Comparison of ENCODE assay signal across 2 cellular contexts in the genomic region with DNA sequence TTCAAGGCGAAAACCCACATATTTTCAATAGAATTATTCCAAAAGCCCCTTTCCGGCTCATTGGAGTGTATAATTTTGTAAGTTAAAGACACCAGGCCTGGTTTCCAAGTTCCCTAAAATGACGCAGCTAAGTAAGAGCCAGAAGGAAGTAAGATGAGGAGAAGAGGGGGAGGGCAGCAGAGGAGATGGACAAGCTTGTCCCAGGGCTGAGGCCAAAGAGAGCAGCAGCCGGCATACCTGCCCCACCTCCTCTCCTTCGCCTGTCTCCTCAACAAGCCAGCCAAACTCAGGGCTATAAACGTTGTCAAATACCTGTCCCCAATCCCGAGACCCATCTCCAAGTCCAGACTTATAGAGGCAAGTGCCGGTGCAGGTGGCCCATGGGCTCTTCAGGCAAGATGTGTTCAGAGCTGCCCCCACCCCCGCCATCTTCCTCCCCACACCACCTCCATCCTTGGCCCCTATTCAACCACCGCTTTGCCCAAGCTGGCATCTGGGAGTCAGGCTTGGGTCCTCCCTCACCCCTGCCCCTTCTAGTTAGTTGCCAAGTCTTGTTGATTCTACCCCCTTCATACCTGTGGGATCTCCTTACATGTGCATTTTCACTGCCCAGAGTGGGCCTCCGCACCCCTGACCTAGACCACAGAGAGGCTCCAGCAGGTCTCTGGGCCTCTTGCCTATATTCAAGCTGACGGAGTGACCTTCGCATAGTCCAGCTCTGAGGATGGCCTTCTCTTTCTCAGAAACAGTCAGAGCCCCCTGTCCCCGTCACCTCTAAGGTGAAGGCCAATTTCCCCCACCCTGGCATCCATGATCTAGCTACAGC.
TF ChIP-seq lines count a peak whose summit lies in the region.

No MANE protein-coding gene starts in this region.

TF ChIP-seq in HepG2, 621 proteins besides CTCF, POLR2A, EP300 and RAD21:
- TF ChIP-seq ZNF138 (CRISPR knock-in tag; IDR thresholded peaks at IDR 0.05; ENCODE audit: low read depth), result no peak
- no peak for TF ChIP-seq ZNF883 (CRISPR knock-in tag; IDR thresholded peaks at IDR 0.05; ENCODE audit: not compliant biosample characterization)
- TF ChIP-seq TCF7L2 (IDR thresholded peaks at IDR 0.05; ENCODE audit: low read depth, low read length), result no peak
- TF ChIP-seq, protein P1, sequence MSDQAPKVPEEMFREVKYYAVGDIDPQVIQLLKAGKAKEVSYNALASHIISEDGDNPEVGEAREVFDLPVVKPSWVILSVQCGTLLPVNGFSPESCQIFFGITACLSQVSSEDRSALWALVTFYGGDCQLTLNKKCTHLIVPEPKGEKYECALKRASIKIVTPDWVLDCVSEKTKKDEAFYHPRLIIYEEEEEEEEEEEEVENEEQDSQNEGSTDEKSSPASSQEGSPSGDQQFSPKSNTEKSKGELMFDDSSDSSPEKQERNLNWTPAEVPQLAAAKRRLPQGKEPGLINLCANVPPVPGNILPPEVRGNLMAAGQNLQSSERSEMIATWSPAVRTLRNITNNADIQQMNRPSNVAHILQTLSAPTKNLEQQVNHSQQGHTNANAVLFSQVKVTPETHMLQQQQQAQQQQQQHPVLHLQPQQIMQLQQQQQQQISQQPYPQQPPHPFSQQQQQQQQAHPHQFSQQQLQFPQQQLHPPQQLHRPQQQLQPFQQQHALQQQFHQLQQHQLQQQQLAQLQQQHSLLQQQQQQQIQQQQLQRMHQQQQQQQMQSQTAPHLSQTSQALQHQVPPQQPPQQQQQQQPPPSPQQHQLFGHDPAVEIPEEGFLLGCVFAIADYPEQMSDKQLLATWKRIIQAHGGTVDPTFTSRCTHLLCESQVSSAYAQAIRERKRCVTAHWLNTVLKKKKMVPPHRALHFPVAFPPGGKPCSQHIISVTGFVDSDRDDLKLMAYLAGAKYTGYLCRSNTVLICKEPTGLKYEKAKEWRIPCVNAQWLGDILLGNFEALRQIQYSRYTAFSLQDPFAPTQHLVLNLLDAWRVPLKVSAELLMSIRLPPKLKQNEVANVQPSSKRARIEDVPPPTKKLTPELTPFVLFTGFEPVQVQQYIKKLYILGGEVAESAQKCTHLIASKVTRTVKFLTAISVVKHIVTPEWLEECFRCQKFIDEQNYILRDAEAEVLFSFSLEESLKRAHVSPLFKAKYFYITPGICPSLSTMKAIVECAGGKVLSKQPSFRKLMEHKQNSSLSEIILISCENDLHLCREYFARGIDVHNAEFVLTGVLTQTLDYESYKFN (CRISPR knock-in tag; conservative IDR thresholded peaks at IDR 0.05), result no peak
- TF ChIP-seq ZNF34 (CRISPR knock-in tag; IDR thresholded peaks at IDR 0.05; ENCODE audit: borderline replicate concordance), result no peak
- TF ChIP-seq ZNF274 (CRISPR knock-in tag; IDR thresholded peaks at IDR 0.05), result no peak
- TF ChIP-seq NFKB2 (CRISPR knock-in tag; IDR thresholded peaks at IDR 0.05; ENCODE audit: borderline replicate concordance), result no peak
- no peak for TF ChIP-seq XRCC5 (optimal IDR thresholded peaks at IDR 0.05; ENCODE audit: low read length)
- no peak for TF ChIP-seq ZNF75D (CRISPR knock-in tag; IDR thresholded peaks at IDR 0.05; ENCODE audit: borderline replicate concordance)
- TF ChIP-seq POGZ (CRISPR knock-in tag; IDR thresholded peaks at IDR 0.05), result no peak
- TF ChIP-seq ZNF747 (CRISPR knock-in tag; IDR thresholded peaks at IDR 0.05; ENCODE audit: borderline replicate concordance), result no peak
- TF ChIP-seq ZNF510 (CRISPR knock-in tag; IDR thresholded peaks at IDR 0.05; ENCODE audit: low read depth), result no peak
- no peak for TF ChIP-seq HMG20B (CRISPR knock-in tag; conservative IDR thresholded peaks at IDR 0.05)
- no peak for TF ChIP-seq ZNF792 (CRISPR knock-in tag; IDR thresholded peaks at IDR 0.05)
- TF ChIP-seq ZNF615 (CRISPR knock-in tag; IDR thresholded peaks at IDR 0.05; ENCODE audit: borderline replicate concordance), result no peak
- TF ChIP-seq ZSCAN29 (CRISPR knock-in tag; conservative IDR thresholded peaks at IDR 0.05), result no peak
- TF ChIP-seq FOXK2 (IDR thresholded peaks at IDR 0.05), result no peak
- no peak for TF ChIP-seq NFE2 (CRISPR knock-in tag; IDR thresholded peaks at IDR 0.05)
- TF ChIP-seq, protein P2, sequence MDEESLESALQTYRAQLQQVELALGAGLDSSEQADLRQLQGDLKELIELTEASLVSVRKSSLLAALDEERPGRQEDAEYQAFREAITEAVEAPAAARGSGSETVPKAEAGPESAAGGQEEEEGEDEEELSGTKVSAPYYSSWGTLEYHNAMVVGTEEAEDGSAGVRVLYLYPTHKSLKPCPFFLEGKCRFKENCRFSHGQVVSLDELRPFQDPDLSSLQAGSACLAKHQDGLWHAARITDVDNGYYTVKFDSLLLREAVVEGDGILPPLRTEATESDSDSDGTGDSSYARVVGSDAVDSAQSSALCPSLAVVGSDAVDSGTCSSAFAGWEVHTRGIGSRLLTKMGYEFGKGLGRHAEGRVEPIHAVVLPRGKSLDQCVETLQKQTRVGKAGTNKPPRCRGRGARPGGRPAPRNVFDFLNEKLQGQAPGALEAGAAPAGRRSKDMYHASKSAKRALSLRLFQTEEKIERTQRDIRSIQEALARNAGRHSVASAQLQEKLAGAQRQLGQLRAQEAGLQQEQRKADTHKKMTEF (CRISPR knock-in tag; IDR thresholded peaks at IDR 0.05), result no peak

TF ChIP-seq in H1, 55 proteins besides CTCF, POLR2A, EP300 and RAD21:
- no peak for TF ChIP-seq TBP (IDR thresholded peaks at IDR 0.05; ENCODE audit: low read depth, low read length)
- no peak for TF ChIP-seq SP2 (IDR thresholded peaks at IDR 0.05; ENCODE audit: low read length)
- TF ChIP-seq CHD2 (IDR thresholded peaks at IDR 0.05; ENCODE audit: low read length), result no peak
- no peak for TF ChIP-seq PHF8 (conservative IDR thresholded peaks at IDR 0.05; ENCODE audit: low read depth, low read length)
- TF ChIP-seq, protein P3, sequence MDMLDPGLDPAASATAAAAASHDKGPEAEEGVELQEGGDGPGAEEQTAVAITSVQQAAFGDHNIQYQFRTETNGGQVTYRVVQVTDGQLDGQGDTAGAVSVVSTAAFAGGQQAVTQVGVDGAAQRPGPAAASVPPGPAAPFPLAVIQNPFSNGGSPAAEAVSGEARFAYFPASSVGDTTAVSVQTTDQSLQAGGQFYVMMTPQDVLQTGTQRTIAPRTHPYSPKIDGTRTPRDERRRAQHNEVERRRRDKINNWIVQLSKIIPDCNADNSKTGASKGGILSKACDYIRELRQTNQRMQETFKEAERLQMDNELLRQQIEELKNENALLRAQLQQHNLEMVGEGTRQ (IDR thresholded peaks at IDR 0.05; ENCODE audit: low read length), result no peak
- no peak for TF ChIP-seq YY1 (IDR thresholded peaks at IDR 0.05; ENCODE audit: low read depth, low read length)
- no peak for TF ChIP-seq SIX5 (IDR thresholded peaks at IDR 0.05; ENCODE audit: low read depth, low read length)
- no peak for TF ChIP-seq POU5F1 (IDR thresholded peaks at IDR 0.05; ENCODE audit: low read depth, low read length)
- no peak for TF ChIP-seq GTF2F1 (IDR thresholded peaks at IDR 0.05; ENCODE audit: borderline replicate concordance, low read depth, low read length)
